1 cellular context compared by ENCODE assay signal in genomic region chr20:3173582-3174441, GRCh38.
TF ChIP-seq lines count a peak whose summit lies in the region.

No MANE protein-coding gene starts in this region.

TF ChIP-seq in K562, 482 proteins besides CTCF, POLR2A, EP300 and RAD21 (continued from another document and continues in another):
- TF ChIP-seq ATF1 (CRISPR knock-in tag; IDR thresholded peaks at IDR 0.05), result no peak
- no peak; the same call in 1 of the 2 replicates for TF ChIP-seq ATF1 (tag; IDR thresholded peaks at IDR 0.05)
- no peak for TF ChIP-seq ZBTB34 (CRISPR knock-in tag; IDR thresholded peaks at IDR 0.05)
- TF ChIP-seq ZNF584 (CRISPR knock-in tag; IDR thresholded peaks at IDR 0.05; ENCODE audit: low read depth), result no peak
- TF ChIP-seq, protein P1, sequence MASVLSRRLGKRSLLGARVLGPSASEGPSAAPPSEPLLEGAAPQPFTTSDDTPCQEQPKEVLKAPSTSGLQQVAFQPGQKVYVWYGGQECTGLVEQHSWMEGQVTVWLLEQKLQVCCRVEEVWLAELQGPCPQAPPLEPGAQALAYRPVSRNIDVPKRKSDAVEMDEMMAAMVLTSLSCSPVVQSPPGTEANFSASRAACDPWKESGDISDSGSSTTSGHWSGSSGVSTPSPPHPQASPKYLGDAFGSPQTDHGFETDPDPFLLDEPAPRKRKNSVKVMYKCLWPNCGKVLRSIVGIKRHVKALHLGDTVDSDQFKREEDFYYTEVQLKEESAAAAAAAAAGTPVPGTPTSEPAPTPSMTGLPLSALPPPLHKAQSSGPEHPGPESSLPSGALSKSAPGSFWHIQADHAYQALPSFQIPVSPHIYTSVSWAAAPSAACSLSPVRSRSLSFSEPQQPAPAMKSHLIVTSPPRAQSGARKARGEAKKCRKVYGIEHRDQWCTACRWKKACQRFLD (CRISPR knock-in tag; IDR thresholded peaks at IDR 0.05), result peak; percentile 39; the same call in 1 of the 2 replicates
- TF ChIP-seq ZNF75A (CRISPR knock-in tag; IDR thresholded peaks at IDR 0.05), result no peak
- TF ChIP-seq TRIM25 (IDR thresholded peaks at IDR 0.05; ENCODE audit: borderline replicate concordance), result no peak
- TF ChIP-seq MIER1 (IDR thresholded peaks at IDR 0.05; ENCODE audit: low read depth), result no peak
- TF ChIP-seq ZFX (CRISPR knock-in tag; IDR thresholded peaks at IDR 0.05), result peak; percentile 95
- TF ChIP-seq ELK1 (CRISPR knock-in tag; IDR thresholded peaks at IDR 0.05), result no peak
- no peak for TF ChIP-seq THRB (CRISPR knock-in tag; conservative IDR thresholded peaks at IDR 0.05)
- TF ChIP-seq, protein P2, sequence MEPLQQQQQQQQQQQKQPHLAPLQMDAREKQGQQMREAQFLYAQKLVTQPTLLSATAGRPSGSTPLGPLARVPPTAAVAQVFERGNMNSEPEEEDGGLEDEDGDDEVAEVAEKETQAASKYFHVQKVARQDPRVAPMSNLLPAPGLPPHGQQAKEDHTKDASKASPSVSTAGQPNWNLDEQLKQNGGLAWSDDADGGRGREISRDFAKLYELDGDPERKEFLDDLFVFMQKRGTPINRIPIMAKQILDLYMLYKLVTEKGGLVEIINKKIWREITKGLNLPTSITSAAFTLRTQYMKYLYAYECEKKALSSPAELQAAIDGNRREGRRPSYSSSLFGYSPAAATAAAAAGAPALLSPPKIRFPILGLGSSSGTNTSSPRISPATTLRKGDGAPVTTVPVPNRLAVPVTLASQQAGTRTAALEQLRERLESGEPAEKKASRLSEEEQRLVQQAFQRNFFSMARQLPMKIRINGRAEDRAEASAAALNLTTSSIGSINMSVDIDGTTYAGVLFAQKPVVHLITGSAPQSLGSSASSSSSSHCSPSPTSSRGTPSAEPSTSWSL (CRISPR knock-in tag; IDR thresholded peaks at IDR 0.05; ENCODE audit: borderline replicate concordance), result no peak
- TF ChIP-seq ZNF583 (CRISPR knock-in tag; IDR thresholded peaks at IDR 0.05), result no peak
- TF ChIP-seq GATAD2B (IDR thresholded peaks at IDR 0.05; ENCODE audit: borderline replicate concordance), result no peak; the same call in 1 of the 2 replicates
- TF ChIP-seq NCOA2 (IDR thresholded peaks at IDR 0.05; ENCODE audit: partially characterized antibody in 2 of 2), result no peak
- peak; percentile 53; the same call in 1 of the 2 replicates for TF ChIP-seq PHF8 (IDR thresholded peaks at IDR 0.05; ENCODE audit: borderline replicate concordance, low read length)
- no peak for TF ChIP-seq ZNF830 (CRISPR knock-in tag; IDR thresholded peaks at IDR 0.05)
- peak; percentile 28 for TF ChIP-seq RBM25 (IDR thresholded peaks at IDR 0.05; ENCODE audit: low read depth, low read length, severe bottlenecking)
- no peak for TF ChIP-seq GTF2B (IDR thresholded peaks at IDR 0.05; ENCODE audit: extremely low read depth, insufficient read length)
- no peak for TF ChIP-seq STAT6 (CRISPR knock-in tag; IDR thresholded peaks at IDR 0.05)
- TF ChIP-seq MEIS2 (IDR thresholded peaks at IDR 0.05; ENCODE audit: partially characterized antibody), result no peak
- no peak for TF ChIP-seq PHTF2 (CRISPR knock-in tag; IDR thresholded peaks at IDR 0.05)
- no peak for TF ChIP-seq ZSCAN32 (CRISPR knock-in tag; IDR thresholded peaks at IDR 0.05)
- no peak for TF ChIP-seq RBM39 (optimal IDR thresholded peaks at IDR 0.05; ENCODE audit: low read depth, low read length)
- no peak for TF ChIP-seq HSF4 (CRISPR knock-in tag; IDR thresholded peaks at IDR 0.05; ENCODE audit: borderline replicate concordance)
- TF ChIP-seq FOXK1 (CRISPR knock-in tag; IDR thresholded peaks at IDR 0.05; ENCODE audit: borderline replicate concordance), result no peak; the same call in 1 of the 2 replicates
- no peak for TF ChIP-seq PCBP1 (IDR thresholded peaks at IDR 0.05; ENCODE audit: low read depth, low read length, poor library complexity, severe bottlenecking)
- TF ChIP-seq KAT2B (IDR thresholded peaks at IDR 0.05; ENCODE audit: low read depth, low read length), result no peak
- no peak for TF ChIP-seq NFRKB (IDR thresholded peaks at IDR 0.05; ENCODE audit: low read depth)
- no peak; a peak in 2 of 4 replicates for TF ChIP-seq KDM1A (IDR thresholded peaks at IDR 0.05)
- no peak for TF ChIP-seq ZNF408 (CRISPR knock-in tag; IDR thresholded peaks at IDR 0.05; ENCODE audit: low read depth)
- TF ChIP-seq RFX7 (CRISPR knock-in tag; IDR thresholded peaks at IDR 0.05), result no peak
- TF ChIP-seq NONO (IDR thresholded peaks at IDR 0.05; ENCODE audit: low read depth in 2 of 2, low read length in 1 of 2), result no peak
- TF ChIP-seq KLF6 (CRISPR knock-in tag; IDR thresholded peaks at IDR 0.05; ENCODE audit: borderline replicate concordance), result no peak
- TF ChIP-seq WHSC1 (IDR thresholded peaks at IDR 0.05; ENCODE audit: low read length), result no peak
- TF ChIP-seq SMAD3 (CRISPR knock-in tag; conservative IDR thresholded peaks at IDR 0.05), result no peak
- TF ChIP-seq NRF1 (conservative IDR thresholded peaks at IDR 0.05 in 1 of 2, IDR thresholded peaks at IDR 0.05 in 1 of 2), result peak; percentile 4 to 17; a peak in 2 of 4 replicates
- no peak for TF ChIP-seq CREB1 (IDR thresholded peaks at IDR 0.05)
- peak; percentile 46; the same call in 1 of the 2 replicates for TF ChIP-seq CREB1 (CRISPR knock-in tag; IDR thresholded peaks at IDR 0.05)
- peak; percentile 40; the same call in 1 of the 2 replicates for TF ChIP-seq HDAC2 (IDR thresholded peaks at IDR 0.05)
- TF ChIP-seq ESRRB (CRISPR knock-in tag; IDR thresholded peaks at IDR 0.05; ENCODE audit: borderline replicate concordance), result no peak
- 0 out of 2 replicates have a peak, but pooled peaks have one; percentile 40 for TF ChIP-seq ZNF143 (CRISPR knock-in tag; IDR thresholded peaks at IDR 0.05)
- no peak for TF ChIP-seq ZNF165 (CRISPR knock-in tag; IDR thresholded peaks at IDR 0.05; ENCODE audit: borderline replicate concordance)
- no peak for TF ChIP-seq MCM5 (IDR thresholded peaks at IDR 0.05; ENCODE audit: low read depth)
- TF ChIP-seq GATAD2A (IDR thresholded peaks at IDR 0.05), result peak; percentile 67
- TF ChIP-seq TEAD2 (tag; IDR thresholded peaks at IDR 0.05), result no peak
- no peak for TF ChIP-seq FOXJ3 (CRISPR knock-in tag; IDR thresholded peaks at IDR 0.05)
- no peak for TF ChIP-seq ZNF140 (CRISPR knock-in tag; IDR thresholded peaks at IDR 0.05)
- no peak for TF ChIP-seq ZBTB26 (CRISPR knock-in tag; IDR thresholded peaks at IDR 0.05)
- no peak for TF ChIP-seq MAFK (IDR thresholded peaks at IDR 0.05; ENCODE audit: low read length)
- TF ChIP-seq COPS2 (conservative IDR thresholded peaks at IDR 0.05), result no peak
- TF ChIP-seq ZNF134 (CRISPR knock-in tag; conservative IDR thresholded peaks at IDR 0.05), result no peak
- TF ChIP-seq HDGF (IDR thresholded peaks at IDR 0.05), result no peak
- no peak for TF ChIP-seq ZNF707 (CRISPR knock-in tag; conservative IDR thresholded peaks at IDR 0.05)
- TF ChIP-seq HBP1 (CRISPR knock-in tag; IDR thresholded peaks at IDR 0.05), result no peak
- TF ChIP-seq ZC3H4 (CRISPR knock-in tag; IDR thresholded peaks at IDR 0.05; ENCODE audit: borderline replicate concordance), result no peak
- no peak for TF ChIP-seq ZNF79 (CRISPR knock-in tag; IDR thresholded peaks at IDR 0.05; ENCODE audit: low read depth)
- no peak for TF ChIP-seq ZNF3 (CRISPR knock-in tag; IDR thresholded peaks at IDR 0.05)
- no peak for TF ChIP-seq FOXA1 (IDR thresholded peaks at IDR 0.05; ENCODE audit: borderline replicate concordance)
- TF ChIP-seq RBBP5 (IDR thresholded peaks at IDR 0.05; ENCODE audit: borderline replicate concordance, insufficient read depth, low read length, poor library complexity, severe bottlenecking), result peak; percentile 68
- peak; percentile 9; the same call in 1 of the 2 replicates for TF ChIP-seq SOX6 (IDR thresholded peaks at IDR 0.05)
